ENCODE assay signal across 8 cellular contexts in genomic region chr6:166588691-166589333, GRCh38. TPM values are rescaled to one million over a fixed set of nuclear protein-coding genes. Genes with fewer than 3 reads are reported as not detected.
DNase-seq lines count a peak whose midpoint lies in the region; ATAC-seq and TF ChIP-seq lines count a peak whose summit lies in the region.

No MANE protein-coding gene starts in this region.

- H3K4me3 ChIP-seq in fibroblast of pulmonary artery (replicated peaks; ENCODE audit: low read depth, low read length) = no peak overlapping the region

- H3K4me1 Mint-ChIP-seq in natural killer cell treated with Interleukin-12 subunit alpha and Interleukin-12 subunit beta and Interleukin-15 and Interleukin-18, amount 100 ng/mL, for 72 hours (ENCODE audit: low read depth in 2 of 2) = peaks cover 20 to 26% of the 10 kb centered on the region in 2 donors
- H3K4me1 Mint-ChIP-seq in natural killer cell = peaks cover 0 to 22% of the 10 kb centered on the region in 2 donors
- no peaks in the 10 kb centered on the region for H3K4me1 Mint-ChIP-seq in progenitor cell of endocrine pancreas (ENCODE audit: low read depth)

- H3K4me3 Mint-ChIP-seq in natural killer cell treated with Interleukin-12 subunit alpha and Interleukin-12 subunit beta and Interleukin-15 and Interleukin-18, amount 100 ng/mL, for 72 hours = peak overlapping the region; percentile 21
- no peak overlapping the region for H3K4me3 Mint-ChIP-seq in natural killer cell
- no peak overlapping the region for H3K4me3 Mint-ChIP-seq in progenitor cell of endocrine pancreas (ENCODE audit: low read depth)

- peak overlapping the region in 1 of 2 donors; percentile 72 for H3K27ac Mint-ChIP-seq in natural killer cell treated with Interleukin-12 subunit alpha and Interleukin-12 subunit beta and Interleukin-15 and Interleukin-18, amount 100 ng/mL, for 72 hours
- H3K27ac Mint-ChIP-seq in natural killer cell (no peak overlapping the region), progenitor cell of endocrine pancreas (no peak overlapping the region)

- H3K27me3 Mint-ChIP-seq in natural killer cell treated with Interleukin-12 subunit alpha and Interleukin-12 subunit beta and Interleukin-15 and Interleukin-18, amount 100 ng/mL, for 72 hours = peaks cover 9 to 13% of the 10 kb centered on the region in 2 donors
- H3K27me3 Mint-ChIP-seq in natural killer cell (ENCODE audit: low read depth in 2 of 2) (peaks cover 0 to 11% of the 10 kb centered on the region in 2 donors), progenitor cell of endocrine pancreas (no peaks in the 10 kb centered on the region)

- H3K36me3 Mint-ChIP-seq in natural killer cell treated with Interleukin-12 subunit alpha and Interleukin-12 subunit beta and Interleukin-15 and Interleukin-18, amount 100 ng/mL, for 72 hours = no peaks in the 10 kb centered on the region
- H3K36me3 Mint-ChIP-seq in natural killer cell (no peaks in the 10 kb centered on the region), progenitor cell of endocrine pancreas (ENCODE audit: insufficient read depth) (no peaks in the 10 kb centered on the region)

- peak; percentile 34 to 67 for ATAC-seq in natural killer cell treated with Interleukin-12 subunit alpha and Interleukin-12 subunit beta and Interleukin-15 and Interleukin-18, amount 100 ng/mL, for 72 hours
- no peak for ATAC-seq in natural killer cell

- DNase-seq in natural killer cell treated with Interleukin-12 subunit alpha and Interleukin-12 subunit beta and Interleukin-15 and Interleukin-18, amount 100 ng/mL, for 72 hours (ENCODE audit: low spot score) = no peak
- no peak for DNase-seq in natural killer cell
- peak; percentile 51 for DNase-seq in M059J (ENCODE audit: low read depth)
- peak; percentile 72 for DNase-seq in fibroblast of pulmonary artery (ENCODE audit: low read depth)
- DNase-seq in progenitor cell of endocrine pancreas (ENCODE audit: low spot score, unreplicated experiment) = no peak
- no peak for DNase-seq in NCI-H2227 treated with DMSO at 0.1 percent for 48 hours (lab: John Stamatoyannopoulos, UW)
- no peak for DNase-seq in GF-D8 (lab: John Stamatoyannopoulos, UW)
- DNase-seq in stimulated activated CD4-positive, alpha-beta T cell treated with anti-CD3 and anti-CD28 coated beads, Interleukin-1b, Interleukin-23, amount 100 ng/mL, for 48 hours = no peak

- intact Hi-C loops in natural killer cell (cut with micrococcal nuclease) = no loop called here

- no peaks in the 10 kb centered on the region for H3K9me3 Mint-ChIP-seq in natural killer cell treated with Interleukin-12 subunit alpha and Interleukin-12 subunit beta and Interleukin-15 and Interleukin-18, amount 100 ng/mL, for 72 hours
- H3K9me3 Mint-ChIP-seq in natural killer cell (no peaks in the 10 kb centered on the region), progenitor cell of endocrine pancreas (ENCODE audit: low read depth) (no peaks in the 10 kb centered on the region)

- TF ChIP-seq CTCF in natural killer cell (IDR thresholded peaks at IDR 0.05) = no peak
- TF ChIP-seq CTCF in fibroblast of pulmonary artery (IDR thresholded peaks at IDR 0.05; ENCODE audit: low read length, missing control alignments) = no peak
- TF ChIP-seq CTCF in progenitor cell of endocrine pancreas (IDR thresholded peaks at IDR 0.05; ENCODE audit: unreplicated experiment) = no peak

RNA-seq across cellular contexts. Expression of gene RAMACL, which starts 2.3 kb away (rescaled TPM):
- under 1 TPM; 0.21 to 0.73 TPM for total RNA-seq in natural killer cell treated with Interleukin-12 subunit alpha and Interleukin-12 subunit beta and Interleukin-15 and Interleukin-18, amount 100 ng/mL, for 72 hours
- 1 to 10 TPM in 2 of 3 donors, under 1 TPM in 1; 0.68 to 5.6 (median 1.1) TPM for total RNA-seq in natural killer cell
- total RNA-seq in M059J (2014; rRNA removed; shearing (Covaris generic)) = 0.27 and 0.30 TPM in 2 replicates
- total RNA-seq in progenitor cell of endocrine pancreas = 1.7 and 2.7 TPM in 2 replicates

RNA-seq across cellular contexts. Expression of gene RPS6KA2, which starts 38.2 kb away (rescaled TPM):
- 1 to 10 TPM; 2.8 to 3.8 TPM for total RNA-seq in natural killer cell treated with Interleukin-12 subunit alpha and Interleukin-12 subunit beta and Interleukin-15 and Interleukin-18, amount 100 ng/mL, for 72 hours
- total RNA-seq in natural killer cell (1 to 10 TPM; 2.8 to 4.5 (median 2.9) TPM), progenitor cell of endocrine pancreas (37.5 and 43.1 TPM in 2 replicates)
- 1.9 and 7.2 TPM in 2 replicates for total RNA-seq in M059J (2014; rRNA removed; shearing (Covaris generic))

Comparison
In these comparisons a context has a peak if more than half of its experiments do, and no peak if none do; other contexts are left out.
1. ATAC-seq: peak in natural killer cell treated with Interleukin-12 subunit alpha and Interleukin-12 subunit beta and Interleukin-15 and Interleukin-18, amount 100 ng/mL, for 72 hours (2 of 2); none in natural killer cell (0 of 3).
2. DNase-seq: peak in M059J (single experiment) and fibroblast of pulmonary artery (single experiment); none in natural killer cell treated with Interleukin-12 subunit alpha and Interleukin-12 subunit beta and Interleukin-15 and Interleukin-18, amount 100 ng/mL, for 72 hours (single experiment), natural killer cell (single experiment), progenitor cell of endocrine pancreas (single experiment), NCI-H2227 treated with DMSO at 0.1 percent for 48 hours (single experiment), GF-D8 (single experiment) and stimulated activated CD4-positive, alpha-beta T cell treated with anti-CD3 and anti-CD28 coated beads, Interleukin-1b, Interleukin-23, amount 100 ng/mL, for 48 hours (single experiment).